8 cellular contexts compared by ENCODE assay signal in genomic region chr10:70364001-70364771, GRCh38. TPM values are rescaled to one million over a fixed set of nuclear protein-coding genes. Genes with fewer than 3 reads are reported as not detected.
DNase-seq lines count a peak whose midpoint lies in the region; ATAC-seq, FAIRE-seq and TF ChIP-seq lines count a peak whose summit lies in the region.

No MANE protein-coding gene starts in this region.

- peak overlapping the region; percentile 45 for H3K27ac Mint-ChIP-seq in T-helper 1 cell treated with Interleukin-12 subunit alpha and Interleukin-12 subunit beta and Interleukin-4 antibody, amounts not matched to agents 30 μg/mL and 1 μg/mL, for 36 hours

- intact Hi-C loops in left ventricle myocardium inferior (cut with micrococcal nuclease) = loop anchor here (5.0 kb wide), 2 partner anchors 92 to 142 kb away; no protein-coding TSS in a partner anchor

- H3K27me3 ChIP-seq in GM06990 (replicated peaks; ENCODE audit: control insufficient read depth, insufficient read depth, low read length) (no peaks in the 10 kb centered on the region), left ventricle myocardium inferior (ENCODE audit: low read depth) (no peaks in the 10 kb centered on the region)

- peak; percentile 63 for FAIRE-seq in urothelium cell line (lab: Jason Lieb, UNC)

- peaks cover 17% of the 10 kb centered on the region for H3K4me1 ChIP-seq in left ventricle myocardium inferior

- H3K36me3 Mint-ChIP-seq in T-helper 1 cell treated with Interleukin-12 subunit alpha and Interleukin-12 subunit beta and Interleukin-4 antibody, amounts not matched to agents 30 μg/mL and 1 μg/mL, for 36 hours (ENCODE audit: low read depth) = no peaks in the 10 kb centered on the region

- peak overlapping the region; percentile 78 for H3K27ac ChIP-seq in left ventricle myocardium inferior (replicated peaks)

- peaks cover 10% of the 10 kb centered on the region for H3K4me1 Mint-ChIP-seq in T-helper 1 cell treated with Interleukin-12 subunit alpha and Interleukin-12 subunit beta and Interleukin-4 antibody, amounts not matched to agents 30 μg/mL and 1 μg/mL, for 36 hours (ENCODE audit: low read depth)

- peak; percentile 82 for ATAC-seq in HG02610 (IDR thresholded peaks at IDR 0.05; ENCODE audit: unreplicated experiment)

- DNase-seq in GM06990 (ENCODE audit: extremely low read depth, insufficient read length) = peak; percentile 81
- peak; percentile 78 for DNase-seq in NCI-H1436 (lab: John Stamatoyannopoulos, UW)
- DNase-seq in amygdala (lab: John Stamatoyannopoulos, UW) = peak; percentile 37 to 91 (median 77)
- peak; percentile 89 for DNase-seq in left ventricle myocardium inferior
- DNase-seq in putamen (ENCODE audit: low spot score) = peak; percentile 85
- DNase-seq in urothelium cell line (ENCODE audit: low spot score) = peak; percentile 92

- H3K27me3 Mint-ChIP-seq in T-helper 1 cell treated with Interleukin-12 subunit alpha and Interleukin-12 subunit beta and Interleukin-4 antibody, amounts not matched to agents 30 μg/mL and 1 μg/mL, for 36 hours (ENCODE audit: low read depth) = no peaks in the 10 kb centered on the region

- no peaks in the 10 kb centered on the region for H3K9me3 ChIP-seq in left ventricle myocardium inferior (replicated peaks)

- H3K4me3 Mint-ChIP-seq in T-helper 1 cell treated with Interleukin-12 subunit alpha and Interleukin-12 subunit beta and Interleukin-4 antibody, amounts not matched to agents 30 μg/mL and 1 μg/mL, for 36 hours = peak overlapping the region; percentile 50

- H3K4me3 ChIP-seq in GM06990 (replicated peaks; ENCODE audit: low read depth, low read length) (no peak overlapping the region), left ventricle myocardium inferior (peak overlapping the region; percentile 5)

- H3K9me3 Mint-ChIP-seq in T-helper 1 cell treated with Interleukin-12 subunit alpha and Interleukin-12 subunit beta and Interleukin-4 antibody, amounts not matched to agents 30 μg/mL and 1 μg/mL, for 36 hours = no peaks in the 10 kb centered on the region

- H3K36me3 ChIP-seq in GM06990 (ENCODE audit: control insufficient read depth, insufficient read depth, low read length) (no peaks in the 10 kb centered on the region), left ventricle myocardium inferior (no peaks in the 10 kb centered on the region)

- TF ChIP-seq CTCF in GM06990 (IDR thresholded peaks at IDR 0.05; ENCODE audit: insufficient read depth, low read length, poor library complexity, severe bottlenecking) (peak; percentile 92), left ventricle myocardium inferior (IDR thresholded peaks at IDR 0.05; ENCODE audit: borderline replicate concordance) (peak; percentile 95)

RNA-seq across cellular contexts. Expression of gene LRRC20, which starts 18.2 kb away (rescaled TPM):
- 75.4 TPM for total RNA-seq in left ventricle myocardium inferior

RNA-seq across cellular contexts. Expression of gene EIF4EBP2, which starts 39.8 kb away (rescaled TPM):
- 75.1 TPM for total RNA-seq in left ventricle myocardium inferior
